ENCODE assay signal across 16 cellular contexts in the genomic region with DNA sequence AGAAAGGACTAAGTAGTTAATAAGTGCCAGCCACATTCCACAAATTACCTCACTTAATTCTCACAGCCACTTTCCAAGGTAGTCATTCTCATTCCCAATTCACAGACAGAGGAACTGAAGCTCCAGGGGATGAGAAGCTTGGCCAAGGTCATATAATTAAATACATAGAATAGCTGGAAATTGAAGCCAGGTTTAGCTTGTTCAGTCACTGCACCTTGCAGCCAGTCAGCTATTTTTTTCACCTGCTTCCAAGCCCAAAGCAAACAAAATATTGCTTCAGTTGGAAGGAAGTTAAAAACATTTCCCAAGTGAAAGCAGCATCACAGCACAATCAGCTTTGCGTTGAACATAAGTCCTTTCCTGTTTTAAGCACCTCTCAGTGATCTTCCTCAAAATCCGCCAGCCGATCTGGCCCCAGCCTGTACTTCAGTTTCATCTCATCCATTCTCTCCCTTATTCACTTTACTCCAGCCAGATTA. TPM values are rescaled to one million over a fixed set of nuclear protein-coding genes. Genes with fewer than 3 reads are reported as not detected.
A peak's percentile ranks its signal among the peaks of the same experiment; 100 is the strongest.
DNase-seq lines count a peak whose midpoint lies in the region; ATAC-seq and TF ChIP-seq lines count a peak whose summit lies in the region.
"Had no signal": no experiment of that assay in that cellular context is flagged by ENCODE, and none has a peak within 500 bp of the region (broad histone marks: within the 10 kb centered on the region; RNA-seq: fewer than 3 reads in every experiment).

No MANE protein-coding gene starts in this region.

- H4K8ac ChIP-seq in mesendoderm (ENCODE audit: low read depth, low read length), result peak overlapping the region; percentile 56

- no peaks in the 10 kb centered on the region for H3K36me3 ChIP-seq in duodenal mucosa (ENCODE audit: control insufficient read depth in 1 of 2, insufficient read depth in 2 of 2, low read length in 2 of 2)
- no peaks in the 10 kb centered on the region for H3K36me3 ChIP-seq in mesendoderm (ENCODE audit: control insufficient read depth, insufficient read depth, low read length)
- H3K36me3 ChIP-seq in tibial artery, result no peaks in the 10 kb centered on the region

- ATAC-seq in HG03442 (IDR thresholded peaks at IDR 0.05; ENCODE audit: unreplicated experiment) (no peak), HG02973 (IDR thresholded peaks at IDR 0.05; ENCODE audit: unreplicated experiment) (no peak), HG02885 (IDR thresholded peaks at IDR 0.05; ENCODE audit: poor library complexity, unreplicated experiment) (no peak)
- ATAC-seq: activated naive CD8-positive, alpha-beta T cell treated with anti-CD3 and anti-CD28 coated beads, Interleukin-2, amount 50 U/mL, for 24 hours; CD8-positive, alpha-beta T cell; stimulated activated naive B cell treated with anti-CD40 and anti-IgM and Interleukin-4, amounts not matched to agents 10 μg/mL and 1 μg/mL and 100 μg/mL, for 72 hours had no signal

- H3K27me3 ChIP-seq in duodenal mucosa (ENCODE audit: control insufficient read depth in 1 of 2, insufficient read depth in 2 of 2, low read length in 2 of 2) (no peaks in the 10 kb centered on the region), mesendoderm (ENCODE audit: insufficient read depth, low read length, poor library complexity) (no peaks in the 10 kb centered on the region), tibial artery (no peaks in the 10 kb centered on the region)

- H2BK120ac ChIP-seq in mesendoderm (ENCODE audit: low read depth, low read length), result no peak overlapping the region

- WGBS in mesendoderm (ENCODE audit: extremely low coverage, insufficient coverage, low lambda C conversion rate), result no CpG with 5 or more reads among the region's 3 CpGs

- no peak overlapping the region for H2AK5ac ChIP-seq in mesendoderm (ENCODE audit: low read length)

- no peak overlapping the region for H3K27ac ChIP-seq in duodenal mucosa (ENCODE audit: low read depth, low read length)
- H3K27ac ChIP-seq in mesendoderm (ENCODE audit: low read depth, low read length), result no peak overlapping the region
- H3K27ac ChIP-seq in tibial artery, result peak overlapping the region; percentile 40 to 64
- H3K27ac ChIP-seq: HL-60 had no signal

- H3K79me1 ChIP-seq in mesendoderm (ENCODE audit: low read length), result no peaks in the 10 kb centered on the region

- no peak overlapping the region for H2BK15ac ChIP-seq in mesendoderm (replicated peaks; ENCODE audit: low read depth)

- peaks cover 37 to 44% of the 10 kb centered on the region in 2 donors for H3K4me1 ChIP-seq in duodenal mucosa (ENCODE audit: control insufficient read depth in 1 of 2, insufficient read depth in 2 of 2, low read length in 2 of 2)
- peaks cover 3% of the 10 kb centered on the region for H3K4me1 ChIP-seq in mesendoderm (ENCODE audit: control insufficient read depth, low read depth, low read length)
- peaks cover 0 to 12% (median 0%) of the 10 kb centered on the region in 4 donors for H3K4me1 ChIP-seq in tibial artery

- H3K4me3 ChIP-seq in duodenal mucosa (ENCODE audit: low read depth in 1 of 2, low read length in 2 of 2) (peak overlapping the region; percentile 60 to 71), mesendoderm (ENCODE audit: low read length) (no peak overlapping the region), tibial artery (peak overlapping the region in 1 of 2 donors; percentile 16)

- H3K79me2 ChIP-seq in mesendoderm (ENCODE audit: control insufficient read depth, insufficient read depth, low read length), result no peaks in the 10 kb centered on the region

- TF ChIP-seq CTCF in tibial artery (IDR thresholded peaks at IDR 0.05), result no peak

- no peak overlapping the region for H3K56ac ChIP-seq in mesendoderm (ENCODE audit: low read length)

- peak; percentile 66 for DNase-seq in NCI-H69 (lab: John Stamatoyannopoulos, UW)
- DNase-seq in mesendoderm, result peak; percentile 59
- DNase-seq in tibial artery, result no peak
- DNase-seq: activated B cell treated with CpG ODN at 0.5 μM for 24 hours; activated CD8-positive, alpha-beta memory T cell treated with anti-CD3 and anti-CD28 coated beads, Interleukin-2, amount 50 U/mL, for 48 hours; activated naive CD8-positive, alpha-beta T cell treated with anti-CD3 and anti-CD28 coated beads, Interleukin-2, amount 50 U/mL, for 24 hours; CD8-positive, alpha-beta T cell; GDM1; H7; NCI-H2171; stimulated activated naive B cell treated with anti-CD40 and anti-IgM and Interleukin-4, amounts not matched to agents 10 μg/mL and 1 μg/mL and 100 μg/mL, for 72 hours had no signal

- H3K9ac ChIP-seq in duodenal mucosa (ENCODE audit: low read depth in 1 of 2, low read length in 2 of 2) (peak overlapping the region; percentile 5 to 40), mesendoderm (ENCODE audit: low read length) (no peak overlapping the region)

- no peak overlapping the region for H3K23ac ChIP-seq in mesendoderm (ENCODE audit: low read length)

- intact Hi-C loops in tibial artery (cut with DNase I; ENCODE audit: low total_unique reads), result no loop called here

- no peaks in the 10 kb centered on the region for H3K9me3 ChIP-seq in duodenal mucosa (ENCODE audit: control insufficient read depth in 1 of 2, low read length in 2 of 2)
- no peaks in the 10 kb centered on the region for H3K9me3 ChIP-seq in tibial artery

- H3K4ac ChIP-seq in mesendoderm (ENCODE audit: low read depth, low read length), result no peak overlapping the region

- no peak overlapping the region for H3K18ac ChIP-seq in mesendoderm (ENCODE audit: low read length)

- H4K5ac ChIP-seq in mesendoderm (ENCODE audit: low read length), result no peak overlapping the region

- H3K4me2 ChIP-seq in mesendoderm (ENCODE audit: low read length), result no peak overlapping the region

- no peak overlapping the region for H2BK5ac ChIP-seq in mesendoderm (ENCODE audit: low read length)

RNA-seq across cellular contexts. Expression of a gene that starts 4.8 kb away (rescaled TPM):
- polyA plus RNA-seq in mesendoderm (2013, experiment 1 of 2), result 1.7 TPM
- 1.6 TPM for polyA plus RNA-seq in mesendoderm (2013, experiment 2 of 2)

Comparison
In these comparisons a context has a peak if more than half of its experiments do, and no peak if none do; other contexts are left out.
1. DNase-seq: peak in NCI-H69 (single experiment) and mesendoderm (single experiment); none in tibial artery (0 of 2).
2. H3K27ac ChIP-seq: peak in tibial artery (2 of 2); none in duodenal mucosa (single experiment) and mesendoderm (single experiment).